ENCODE assay signal across 8 cellular contexts in genomic region chr3:63911395-63911900, GRCh38. TPM values are rescaled to one million over a fixed set of nuclear protein-coding genes. Genes with fewer than 3 reads are reported as not detected.
A peak's percentile ranks its signal among the peaks of the same experiment; 100 is the strongest.
DNase-seq lines count a peak whose midpoint lies in the region; ATAC-seq and TF ChIP-seq lines count a peak whose summit lies in the region.

No MANE protein-coding gene starts in this region.

- H3K36me3 ChIP-seq in KOPT-K1 (ENCODE audit: insufficient read depth, low read length), result peaks cover 21% of the 10 kb centered on the region

- H3K27me3 Mint-ChIP-seq in activated naive CD4-positive, alpha-beta T cell treated with anti-CD3 and anti-CD28 coated beads, Interleukin-2, amount 50 U/mL, for 24 hours, result no peaks in the 10 kb centered on the region
- no peaks in the 10 kb centered on the region for H3K27me3 Mint-ChIP-seq in naive thymus-derived CD8-positive, alpha-beta T cell

- POLR2A ChIA-PET in naive thymus-derived CD8-positive, alpha-beta T cell (lab: Charles Lee), result interaction anchor here (0.9 to 2.0 kb wide), 7 partner anchors 18 to 111 kb away, joined by 3 to 28 read pairs (median 4); partner anchors contain the start of genes ATXN7, PSMD6 and THOC7

- H3K9me3 Mint-ChIP-seq in activated naive CD4-positive, alpha-beta T cell treated with anti-CD3 and anti-CD28 coated beads, Interleukin-2, amount 50 U/mL, for 24 hours, result no peaks in the 10 kb centered on the region
- no peaks in the 10 kb centered on the region for H3K9me3 Mint-ChIP-seq in naive thymus-derived CD8-positive, alpha-beta T cell

- peak in 1 of 2 donors; percentile 23 for ATAC-seq in naive thymus-derived CD8-positive, alpha-beta T cell
- ATAC-seq in GM18517 (IDR thresholded peaks at IDR 0.05; ENCODE audit: unreplicated experiment), result no peak

- peak overlapping the region; percentile 77 for H3K4me3 ChIP-seq in choroid plexus epithelial cell (ENCODE audit: low read depth, low read length)

- H3K9me3 ChIP-seq in KOPT-K1 (ENCODE audit: insufficient read depth, low read length, poor library complexity, severe bottlenecking), result no peaks in the 10 kb centered on the region

- H3K27ac ChIP-seq in KOPT-K1 (ENCODE audit: low read depth, low read length, poor library complexity, severe bottlenecking), result peak overlapping the region; percentile 88

- TF ChIP-seq CTCF in choroid plexus epithelial cell (conservative IDR thresholded peaks at IDR 0.05; ENCODE audit: low read depth, low read length), result no peak

- peaks cover 4% of the 10 kb centered on the region for H3K36me3 Mint-ChIP-seq in activated naive CD4-positive, alpha-beta T cell treated with anti-CD3 and anti-CD28 coated beads, Interleukin-2, amount 50 U/mL, for 24 hours
- H3K36me3 Mint-ChIP-seq in naive thymus-derived CD8-positive, alpha-beta T cell, result peaks cover 0 to 16% (median 3%) of the 10 kb centered on the region in 3 donors

- H3K4me1 Mint-ChIP-seq in activated naive CD4-positive, alpha-beta T cell treated with anti-CD3 and anti-CD28 coated beads, Interleukin-2, amount 50 U/mL, for 24 hours, result peaks cover 47% of the 10 kb centered on the region
- peaks cover 10 to 45% (median 31%) of the 10 kb centered on the region in 4 donors for H3K4me1 Mint-ChIP-seq in naive thymus-derived CD8-positive, alpha-beta T cell

- no peak for DNase-seq in activated naive CD4-positive, alpha-beta T cell treated with anti-CD3 and anti-CD28 coated beads, Interleukin-2, amount 50 U/mL, for 16 hours
- DNase-seq in choroid plexus epithelial cell (ENCODE audit: low read depth) (no peak), globus pallidus (ENCODE audit: low spot score) (no peak), COLO668 (lab: John Stamatoyannopoulos, UW; ENCODE audit: unreplicated experiment) (no peak)
- peak in 1 of 10 donors; percentile 64 for DNase-seq in naive thymus-derived CD8-positive, alpha-beta T cell

- peak overlapping the region; percentile 96 for H3K4me3 Mint-ChIP-seq in activated naive CD4-positive, alpha-beta T cell treated with anti-CD3 and anti-CD28 coated beads, Interleukin-2, amount 50 U/mL, for 24 hours
- peak overlapping the region; percentile 81 to 94 (median 92) for H3K4me3 Mint-ChIP-seq in naive thymus-derived CD8-positive, alpha-beta T cell

- peak overlapping the region; percentile 94 for H3K27ac Mint-ChIP-seq in activated naive CD4-positive, alpha-beta T cell treated with anti-CD3 and anti-CD28 coated beads, Interleukin-2, amount 50 U/mL, for 24 hours
- peak overlapping the region; percentile 78 to 98 (median 95) for H3K27ac Mint-ChIP-seq in naive thymus-derived CD8-positive, alpha-beta T cell

RNA-seq across cellular contexts. Expression of gene SCAANT1, which starts 0.7 kb away (rescaled TPM):
- total RNA-seq in naive thymus-derived CD8-positive, alpha-beta T cell, result 1 to 10 TPM in 1 of 2 experiments, not detected in 1; 2.9 TPM
- not detected for polyA plus RNA-seq in naive thymus-derived CD8-positive, alpha-beta T cell

RNA-seq across cellular contexts. Expression of gene ATXN7, which starts 47.8 kb away (rescaled TPM):
- total RNA-seq in naive thymus-derived CD8-positive, alpha-beta T cell, result 100 to 1,000 TPM; 161 to 162 TPM
- polyA plus RNA-seq in naive thymus-derived CD8-positive, alpha-beta T cell, result 10 to 100 TPM; 18.0 to 29.8 (median 21.9) TPM

RNA-seq across cellular contexts. Expression of gene THOC7, which starts 47.8 kb away (rescaled TPM):
- total RNA-seq in naive thymus-derived CD8-positive, alpha-beta T cell, result 10 to 100 TPM; 52.2 to 52.5 TPM
- polyA plus RNA-seq in naive thymus-derived CD8-positive, alpha-beta T cell, result 100 to 1,000 TPM in 1 of 3 donors, 10 to 100 TPM in 2; 79.9 to 116 (median 100.0) TPM
